Comparison of ENCODE assay signal across 8 cellular contexts in the genomic region with DNA sequence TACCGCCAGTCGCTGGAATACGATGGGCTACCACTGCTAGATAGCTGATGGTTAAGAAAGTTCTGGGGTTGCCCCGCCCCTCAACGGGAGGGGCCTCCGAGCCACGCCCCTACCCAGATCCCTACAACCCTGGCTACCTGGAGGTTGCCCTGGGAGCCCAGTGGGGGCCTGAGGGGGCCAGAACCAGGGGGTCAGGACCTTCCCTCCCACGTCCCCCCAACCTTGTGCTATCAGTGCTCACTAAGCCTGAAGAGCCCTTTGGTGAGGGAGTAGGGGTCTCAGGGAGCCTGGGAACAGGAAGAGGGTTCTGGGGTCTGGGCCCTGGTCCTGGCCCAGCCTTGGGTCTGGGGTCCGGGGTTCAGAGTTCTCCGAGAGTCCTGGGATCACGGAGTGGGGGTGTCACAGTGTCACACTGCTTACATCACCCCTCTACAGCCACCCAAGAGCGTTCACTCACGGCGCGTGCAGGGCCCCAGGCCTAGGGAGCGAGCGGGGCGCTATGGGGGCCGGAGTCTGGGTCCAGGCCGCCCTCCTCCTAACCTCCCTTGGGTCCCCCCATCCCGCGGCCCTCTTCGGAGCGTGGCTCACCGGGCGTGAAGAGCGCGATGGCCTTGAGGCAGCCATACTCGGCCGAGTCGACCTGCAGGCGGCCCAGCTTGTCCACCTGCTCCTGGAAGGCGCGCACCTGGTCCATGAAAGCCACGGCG. TPM values are rescaled to one million over a fixed set of nuclear protein-coding genes. Genes with fewer than 3 reads are reported as not detected.
A peak's percentile ranks its signal among the peaks of the same experiment; 100 is the strongest.
DNase-seq lines count a peak whose midpoint lies in the region; FAIRE-seq and TF ChIP-seq lines count a peak whose summit lies in the region.

No MANE protein-coding gene starts in this region.

- DNase-seq in HTR-8/SVneo (ENCODE audit: insufficient read length, low spot score) (peak; percentile 77), SW480 (ENCODE audit: low spot score) (peak; percentile 73), astrocyte of the cerebellum (ENCODE audit: low read depth) (no peak), SK-N-DZ (ENCODE audit: low spot score) (no peak)
- DNase-seq in stimulated activated CD4-positive, alpha-beta T cell treated with anti-CD3 and anti-CD28 coated beads, Interleukin-1b, Interleukin-23, amount 100 ng/mL, for 24 hours (ENCODE audit: low read depth in 4 of 4, low spot score in 1 of 4), result peak in 3 of 4 experiments; percentile 45 to 56 (median 53)

- H3K27ac ChIP-seq in ACC112 (ENCODE audit: low read depth, low read length) (no peak overlapping the region), iPS-20b (ENCODE audit: low read length) (peak overlapping the region; percentile 71)

- H3K27me3 ChIP-seq in ACC112 (ENCODE audit: insufficient read depth, low read length) (no peaks in the 10 kb centered on the region), iPS-20b (ENCODE audit: insufficient read depth, low read length) (no peaks in the 10 kb centered on the region)

- H3K36me3 ChIP-seq in ACC112 (ENCODE audit: insufficient read depth, low read length) (no peaks in the 10 kb centered on the region), iPS-20b (ENCODE audit: insufficient read depth, low read depth, low read length) (peaks cover 61% of the 10 kb centered on the region)

- in situ Hi-C loops in GM18951 (cut with MboI; ENCODE audit: low sequenced_read_pairs, unreplicated experiment), result no loop called here
- in situ Hi-C loops in astrocyte of the cerebellum (cut with HindIII; ENCODE audit: low sequenced_read_pairs), result no loop called here

- TF ChIP-seq POLR2A in GM18951 (IDR thresholded peaks at IDR 0.05; ENCODE audit: extremely low read depth, insufficient read depth, insufficient read length), result peak; percentile 29

- no peak for FAIRE-seq in HTR-8/SVneo (lab: Jason Lieb, UNC)

- peaks cover 19% of the 10 kb centered on the region for H3K79me2 ChIP-seq in ACC112 (ENCODE audit: control insufficient read depth, insufficient read depth, low read length, unreplicated experiment)

- H3K9me3 ChIP-seq in iPS-20b (ENCODE audit: insufficient read depth, low read depth, low read length), result no peaks in the 10 kb centered on the region

- TF ChIP-seq CTCF in astrocyte of the cerebellum (IDR thresholded peaks at IDR 0.05; ENCODE audit: low read depth, low read length, missing control alignments), result no peak

- peak overlapping the region; percentile 90; the same call in 1 of the 2 replicates for H3K9ac ChIP-seq in iPS-20b (ENCODE audit: low read depth, low read length)

- H2AFZ ChIP-seq in ACC112 (ENCODE audit: low read length, unreplicated experiment), result peak overlapping the region; percentile 74

- H3K4me1 ChIP-seq in ACC112 (ENCODE audit: control insufficient read depth, insufficient read depth, low read length, unreplicated experiment) (peaks cover 10% of the 10 kb centered on the region), iPS-20b (ENCODE audit: insufficient read depth, low read length) (peaks cover 10% of the 10 kb centered on the region; the same call in 1 of the 2 replicates)

- H3K4me3 ChIP-seq in ACC112 (ENCODE audit: low read depth, low read length), result peak overlapping the region; percentile 90
- H3K4me3 ChIP-seq in astrocyte of the cerebellum (ENCODE audit: low read depth, low read length), result peak overlapping the region; percentile 36
- H3K4me3 ChIP-seq in iPS-20b (ENCODE audit: low read length), result peak overlapping the region; percentile 85

RNA-seq across cellular contexts. Expression of a gene that starts 9.0 kb away (rescaled TPM):
- 1.6 and 3.9 TPM in 2 replicates for polyA plus RNA-seq in SK-N-DZ (2014; cell fraction: cytosol; rRNA removed)
- 0.78 and 9.6 TPM in 2 replicates for polyA plus RNA-seq in SK-N-DZ (2014; cell fraction: nucleus; rRNA removed)

RNA-seq across cellular contexts. Expression of a gene that starts 10.7 kb away (rescaled TPM):
- polyA plus RNA-seq in SK-N-DZ (2014; cell fraction: cytosol; rRNA removed), result 90.3 and 107 TPM in 2 replicates
- 73.5 and 90.3 TPM in 2 replicates for polyA plus RNA-seq in SK-N-DZ (2014; cell fraction: nucleus; rRNA removed)

RNA-seq across cellular contexts. Expression of a gene that starts 19.9 kb away (rescaled TPM):
- 4.6 and 6.2 TPM in 2 replicates for polyA plus RNA-seq in SK-N-DZ (2014; cell fraction: cytosol; rRNA removed)
- polyA plus RNA-seq in SK-N-DZ (2014; cell fraction: nucleus; rRNA removed), result 18.4 and 19.1 TPM in 2 replicates

RNA-seq across cellular contexts. Expression of a gene that starts 29.5 kb away (rescaled TPM):
- 0.02 and 0.45 TPM in 2 replicates for polyA plus RNA-seq in SK-N-DZ (2014; cell fraction: cytosol; rRNA removed)
- polyA plus RNA-seq in SK-N-DZ (2014; cell fraction: nucleus; rRNA removed), result 0.24 and 0.28 TPM in 2 replicates

RNA-seq across cellular contexts. Expression of a gene that starts 32.2 kb away (rescaled TPM):
- polyA plus RNA-seq in SK-N-DZ (2014; cell fraction: cytosol; rRNA removed), result 109 and 123 TPM in 2 replicates
- polyA plus RNA-seq in SK-N-DZ (2014; cell fraction: nucleus; rRNA removed), result 137 and 164 TPM in 2 replicates

Comparison
In these comparisons a context has a peak if more than half of its experiments do, and no peak if none do; other contexts are left out.
1. H3K4me3 ChIP-seq: peak in every context shown above with its lines; median percentile 90 in ACC112; 85 in iPS-20b; 36 in astrocyte of the cerebellum.
2. DNase-seq: peak in HTR-8/SVneo (single experiment), SW480 (single experiment) and stimulated activated CD4-positive, alpha-beta T cell treated with anti-CD3 and anti-CD28 coated beads, Interleukin-1b, Interleukin-23, amount 100 ng/mL, for 24 hours (3 of 4); none in astrocyte of the cerebellum (single experiment) and SK-N-DZ (single experiment).